In the genomic region with DNA sequence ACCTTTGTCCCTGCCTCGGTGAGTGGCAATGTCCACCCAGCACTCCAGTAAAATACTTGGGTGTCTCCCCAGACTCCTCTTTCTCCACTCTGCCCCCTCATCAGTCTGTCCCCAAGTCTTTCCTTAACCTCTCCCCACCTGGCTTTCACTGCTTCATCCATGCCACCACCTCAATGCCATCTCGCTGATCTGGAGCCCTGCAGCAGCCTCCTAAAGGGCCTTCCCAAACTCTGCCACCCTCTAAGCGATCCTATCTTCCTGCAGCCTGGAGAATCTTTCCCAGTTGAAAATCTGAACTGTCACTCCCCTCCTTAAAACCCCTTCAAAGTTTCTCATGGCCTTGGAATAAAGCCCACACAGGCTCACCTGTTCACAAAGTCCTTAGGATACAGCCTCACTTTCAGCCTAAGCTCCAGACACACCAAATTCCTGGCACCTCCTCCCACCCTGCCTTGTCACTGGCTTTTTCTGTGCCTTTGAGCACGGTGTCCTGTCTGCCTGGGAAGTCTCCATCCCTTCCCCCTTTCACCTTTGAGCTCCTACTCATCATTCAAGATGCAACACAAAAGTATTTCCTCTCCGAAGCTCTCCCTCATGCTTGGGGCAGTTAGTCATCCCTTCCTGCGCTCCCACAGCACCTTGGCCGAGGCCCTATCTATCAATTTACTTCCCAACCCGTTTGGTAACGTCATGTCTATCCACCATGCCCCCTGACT, we compare ENCODE assay signal across 12 cellular contexts. TPM values are rescaled to one million over a fixed set of nuclear protein-coding genes. Genes with fewer than 3 reads are reported as not detected.
DNase-seq lines count a peak whose midpoint lies in the region; ATAC-seq, FAIRE-seq and TF ChIP-seq lines count a peak whose summit lies in the region.
"Had no signal": no experiment of that assay in that cellular context is flagged by ENCODE, and none has a peak within 500 bp of the region (broad histone marks: within the 10 kb centered on the region; RNA-seq: fewer than 3 reads in every experiment).

No MANE protein-coding gene starts in this region.

- intact Hi-C loops in K562 (cut with micrococcal nuclease) = no loop called here

- BruUV-seq in K562 (replicated peaks; lab: Mats Ljungman, UMichigan) = no TSS peak

- POLR2A ChIA-PET in AG04449 (lab: Yijun Ruan, JAX) (interaction anchor here (0.6 to 1.4 kb wide), 3 partner anchors 10 to 14 kb away, joined by 3 to 5 read pairs (median 4); a partner anchor contains a TSS), K562 (lab: Yijun Ruan, JAX) (interaction anchor here (0.7 to 5.2 kb wide), 3 partner anchors 10 to 36 kb away, joined by 3 to 47 read pairs (median 4); a partner anchor contains a TSS)

- TF ChIP-seq EP300 in K562 (IDR thresholded peaks at IDR 0.05; ENCODE audit: low read length) = no peak

- 88% methylated on average over 9 of the region's 9 CpGs for WGBS in K562 (ENCODE audit: insufficient coverage, low coverage, missing lambda C conversion rate)

- DNase-seq in AG04449 (ENCODE audit: low read depth, low spot score) (no peak), HS-5 (ENCODE audit: low read depth) (peak; percentile 76), K562 (ENCODE audit: extremely low read depth in 1 of 4, low spot score in 3 of 4) (no peak), keratinocyte (ENCODE audit: low read depth, low spot score) (peak; percentile 52), cerebellum (ENCODE audit: low spot score) (no peak), LoVo (ENCODE audit: low spot score) (no peak)
- DNase-seq in activated CD4-positive, CD25-positive, alpha-beta regulatory T cell (lab: John Stamatoyannopoulos, UW) = no peak
- DNase-seq in activated CD4-positive, alpha-beta T cell treated with anti-CD3 and anti-CD28 coated beads, Interleukin-2, amount 50 U/mL, for 48 hours = no peak
- DNase-seq: NCI-H1092 treated with DMSO at 0.1 percent for 48 hours had no signal

- H3K4me2 ChIP-seq in K562 (ENCODE audit: insufficient read depth, low read length) = no peak overlapping the region
- peak overlapping the region; percentile 56 for H3K4me2 ChIP-seq in keratinocyte (ENCODE audit: control insufficient read depth, extremely low read depth, insufficient read depth, low read depth, low read length)
- H3K4me2 ChIP-seq: BLaER1 treated with 17β-estradiol and CSF1 and Interleukin-3, amounts not matched to agents 10 nM and 100 nM had no signal

- H2AFZ ChIP-seq in K562 (ENCODE audit: low read depth, low read length) (no peak overlapping the region), keratinocyte (ENCODE audit: control insufficient read depth, low read length) (peak overlapping the region; percentile 34)

- in situ Hi-C loops in K562 (cut with MboI) = no loop called here

- H4K20me1 ChIP-seq in K562 (replicated peaks; ENCODE audit: control insufficient read depth, insufficient read depth, low read length) (no peaks in the 10 kb centered on the region), keratinocyte (ENCODE audit: control insufficient read depth, extremely low read depth, insufficient read depth, low read length) (no peaks in the 10 kb centered on the region)

- H3K4me1 ChIP-seq in K562 (replicated peaks in 1 of 2; ENCODE audit: control insufficient read depth in 2 of 2, insufficient read depth in 2 of 2, low read length in 2 of 2) = peaks cover 28 to 79% of the 10 kb centered on the region in 2 experiments; a peak in 4 of 5 replicates
- H3K4me1 ChIP-seq in keratinocyte (ENCODE audit: control insufficient read depth, extremely low read depth, insufficient read depth, low read length) = peaks cover 19% of the 10 kb centered on the region

- H3K9ac ChIP-seq in K562 (ENCODE audit: insufficient read depth in 1 of 2, low read depth in 2 of 2, low read length in 2 of 2) (peak overlapping the region in 1 of 2 experiments; percentile 98; a peak in 2 of 4 replicates), keratinocyte (ENCODE audit: control insufficient read depth, extremely low read depth, insufficient read depth, low read length) (no peak overlapping the region)
- H3K9ac ChIP-seq: BLaER1 treated with 17β-estradiol and CSF1 and Interleukin-3, amounts not matched to agents 10 nM and 100 nM had no signal

- no peak for FAIRE-seq in K562 (lab: Jason Lieb, UNC)
- FAIRE-seq in keratinocyte (lab: Jason Lieb, UNC) = peak; percentile 99

- H3K9me1 ChIP-seq in K562 (ENCODE audit: control insufficient read depth, insufficient read depth, low read length) = no peaks in the 10 kb centered on the region
- H3K9me1 ChIP-seq in keratinocyte (ENCODE audit: control insufficient read depth, extremely low read depth, insufficient read depth, low read length) = no peaks in the 10 kb centered on the region

- ATAC-seq in K562 = no peak

- H3K36me3 ChIP-seq in K562 (ENCODE audit: control insufficient read depth, insufficient read depth, low read length) (peaks cover 73% of the 10 kb centered on the region), keratinocyte (ENCODE audit: control insufficient read depth in 2 of 2, extremely low read depth in 1 of 2, insufficient read depth in 2 of 2, low read length in 2 of 2) (peaks cover 10 to 11% of the 10 kb centered on the region in 2 experiments)

- no peak for TF ChIP-seq CTCF in AG04449 (IDR thresholded peaks at IDR 0.05; ENCODE audit: insufficient read depth, low read length, missing control alignments)
- no peak for TF ChIP-seq CTCF in K562 (IDR thresholded peaks at IDR 0.05 in 2 of 3, conservative IDR thresholded peaks at IDR 0.05 in 1 of 3; ENCODE audit: insufficient read depth in 2 of 3, low read depth in 1 of 3, low read length in 3 of 3)
- TF ChIP-seq CTCF in keratinocyte (optimal IDR thresholded peaks at IDR 0.05 in 1 of 3, IDR thresholded peaks at IDR 0.05 in 1 of 3, conservative IDR thresholded peaks at IDR 0.05 in 1 of 3; ENCODE audit: extremely low read depth in 1 of 3, insufficient read depth in 2 of 3, low read length in 3 of 3) = no peak

- dilution Hi-C loops in keratinocyte (cut with MboI; ENCODE audit: extremely low pct_ligation_motif_present, low sequenced_read_pairs) = no loop called here

- H3K4me3 ChIP-seq in AG04449 (ENCODE audit: low read depth, low read length) (peak overlapping the region; percentile 76), K562 (no peak overlapping the region), keratinocyte (ENCODE audit: control insufficient read depth in 2 of 3, extremely low read depth in 1 of 3, insufficient read depth in 2 of 3, low read depth in 1 of 3, low read length in 3 of 3) (peak overlapping the region in 1 of 3 experiments; percentile 18)
- H3K4me3 ChIP-seq: BLaER1 treated with 17β-estradiol and CSF1 and Interleukin-3, amounts not matched to agents 10 nM and 100 nM had no signal

- H3K79me2 ChIP-seq in K562 (ENCODE audit: control insufficient read depth, insufficient read depth, low read length) = peaks cover 33% of the 10 kb centered on the region
- no peaks in the 10 kb centered on the region for H3K79me2 ChIP-seq in keratinocyte (ENCODE audit: control insufficient read depth, insufficient read depth, low read length)

- H3K27ac ChIP-seq in K562 (ENCODE audit: extremely low read depth, low read depth, low read length) = no peak overlapping the region
- no peak overlapping the region for H3K27ac ChIP-seq in keratinocyte (ENCODE audit: control insufficient read depth, insufficient read depth, low read length)
- H3K27ac ChIP-seq: BLaER1 treated with 17β-estradiol and CSF1 and Interleukin-3, amounts not matched to agents 10 nM and 100 nM had no signal

- no peak for TF ChIP-seq POLR2A in K562 (conservative IDR thresholded peaks at IDR 0.05)

- no peaks in the 10 kb centered on the region for H3K9me3 ChIP-seq in K562 (replicated peaks; ENCODE audit: control insufficient read depth, insufficient read depth, low read depth, low read length)
- no peaks in the 10 kb centered on the region for H3K9me3 ChIP-seq in keratinocyte (ENCODE audit: control insufficient read depth, low read depth, low read length)

- CTCF ChIA-PET in AG04449 (lab: Yijun Ruan, JAX) (interaction anchor here (1.0 to 2.2 kb wide), 4 partner anchors 10 to 51 kb away, joined by 4 to 8 read pairs (median 6); a partner anchor contains a TSS), K562 (lab: Yijun Ruan, JAX; ENCODE audit: low intra/inter-chr PET ratio) (no interaction called here)

- H3K27me3 ChIP-seq in K562 (ENCODE audit: control insufficient read depth in 2 of 2, insufficient read depth in 2 of 2, low read length in 2 of 2) (no peaks in the 10 kb centered on the region), keratinocyte (ENCODE audit: control insufficient read depth, extremely low read depth, insufficient read depth, low read length) (peaks cover 37% of the 10 kb centered on the region)

- TF ChIP-seq RAD21 in K562 (CRISPR knock-in tag; conservative IDR thresholded peaks at IDR 0.05 in 1 of 2, IDR thresholded peaks at IDR 0.05 in 1 of 2) = no peak

RNA-seq across cellular contexts. Expression of a gene that starts 2.8 kb away (rescaled TPM):
- 56.6 and 102 TPM in 2 replicates for total RNA-seq in K562 (2011; cell fraction: chromatin; rRNA removed; ENCODE audit: low replicate concordance)
- total RNA-seq in K562 (2011; cell fraction: nucleolus; rRNA removed) = 38.3 and 45.0 TPM in 2 replicates
- total RNA-seq in K562 (2011; cell fraction: nucleoplasm; rRNA removed) = 42.1 and 65.4 TPM in 2 replicates
- 4.5 and 5.8 TPM in 2 replicates for total RNA-seq in K562 (2014; rRNA removed)
- 2.0 and 2.6 TPM in 2 replicates for total RNA-seq in K562 (2014; rRNA removed; fragmentation: Illumina TruSeq; extraction: Trizol)
- 2.7 and 4.4 TPM in 2 replicates for total RNA-seq in K562 (2015; rRNA removed; fragmentation: Illumina TruSeq; extraction: Trizol)
- total RNA-seq in K562 (2021) = 21.1 and 25.8 TPM in 2 replicates
- polyA plus RNA-seq in K562 (2011; rRNA removed) = 4.8 and 8.1 TPM in 2 replicates
- polyA plus RNA-seq in K562 (2011; cell fraction: cytosol; rRNA removed) = 4.4 and 6.6 TPM in 2 replicates
- polyA plus RNA-seq in K562 (2011; cell fraction: nucleus; rRNA removed) = 30.5 and 60.6 TPM in 2 replicates
- polyA plus RNA-seq in K562 (2012) = 10.1 and 14.7 TPM in 2 replicates
- polyA plus RNA-seq in K562 (2014; fragmentation: Illumina TruSeq; extraction: Trizol) = 11.8 and 15.2 TPM in 2 replicates
- polyA plus RNA-seq in K562 (2014; fragmentation: Nextera tagmentation; extraction: Ambion mirVana) = under 1 TPM; 0.32 to 0.38 TPM
- 15.8 and 17.7 TPM in 2 replicates for polyA plus RNA-seq in K562 (2014; rRNA removed)
- 2.3 and 3.2 TPM in 2 replicates for polyA minus RNA-seq in K562 (2011; rRNA and poly(A)+ RNA removed)
- polyA minus RNA-seq in K562 (2011; cell fraction: cytosol; rRNA and poly(A)+ RNA removed) = 9.8 and 11.6 TPM in 2 replicates
- 15.8 and 18.0 TPM in 2 replicates for polyA minus RNA-seq in K562 (2011; cell fraction: nucleus; rRNA and poly(A)+ RNA removed)
- polyA plus RNA-seq in keratinocyte = 0.03 to 0.10 TPM (median 0.04 TPM) in 3 replicates
- 0.24 TPM for polyA plus RNA-seq in keratinocyte (2011; ENCODE audit: low read depth)
- polyA plus RNA-seq in keratinocyte (2011; cell fraction: cytosol; rRNA removed) = 0.10 and 0.13 TPM in 2 replicates
- 0.36 and 0.53 TPM in 2 replicates for polyA plus RNA-seq in keratinocyte (2011; cell fraction: nucleus; rRNA removed)
- 0.15 and 1.2 TPM in 2 replicates for polyA plus RNA-seq in keratinocyte (2012; ENCODE audit: low replicate concordance)
- polyA minus RNA-seq in keratinocyte = 0.20 TPM in 1 of 3 replicates, not detected in the others
- not detected for polyA minus RNA-seq in keratinocyte (2011; cell fraction: cytosol; rRNA and poly(A)+ RNA removed)
- 0.32 and 0.39 TPM in 2 replicates for polyA minus RNA-seq in keratinocyte (2011; cell fraction: nucleus; rRNA and poly(A)+ RNA removed)
- 0.82 TPM for total RNA-seq in cerebellum

RNA-seq across cellular contexts. Expression of a gene that starts 10.0 kb away (rescaled TPM):
- total RNA-seq in K562 (2011; cell fraction: chromatin; rRNA removed; ENCODE audit: low replicate concordance) = 87.9 and 145 TPM in 2 replicates
- total RNA-seq in K562 (2011; cell fraction: nucleolus; rRNA removed) = 135 and 143 TPM in 2 replicates
- total RNA-seq in K562 (2011; cell fraction: nucleoplasm; rRNA removed) = 133 and 158 TPM in 2 replicates
- 131 and 139 TPM in 2 replicates for total RNA-seq in K562 (2014; rRNA removed)
- 132 and 148 TPM in 2 replicates for total RNA-seq in K562 (2014; rRNA removed; fragmentation: Illumina TruSeq; extraction: Trizol)
- 123 and 130 TPM in 2 replicates for total RNA-seq in K562 (2015; rRNA removed; fragmentation: Illumina TruSeq; extraction: Trizol)
- 131 TPM in 2 replicates for total RNA-seq in K562 (2021)
- 210 and 280 TPM in 2 replicates for polyA plus RNA-seq in K562 (2011; rRNA removed)
- polyA plus RNA-seq in K562 (2011; cell fraction: cytosol; rRNA removed) = 205 and 306 TPM in 2 replicates
- polyA plus RNA-seq in K562 (2011; cell fraction: nucleus; rRNA removed) = 128 and 165 TPM in 2 replicates
- polyA plus RNA-seq in K562 (2012) = 111 and 130 TPM in 2 replicates
- polyA plus RNA-seq in K562 (2014; fragmentation: Illumina TruSeq; extraction: Trizol) = 203 and 223 TPM in 2 replicates
- polyA plus RNA-seq in K562 (2014; fragmentation: Nextera tagmentation; extraction: Ambion mirVana) = 100 to 1,000 TPM; 292 to 352 TPM
- polyA plus RNA-seq in K562 (2014; rRNA removed) = 178 and 180 TPM in 2 replicates
- 65.7 and 110 TPM in 2 replicates for polyA minus RNA-seq in K562 (2011; rRNA and poly(A)+ RNA removed)
- 31.2 and 49.0 TPM in 2 replicates for polyA minus RNA-seq in K562 (2011; cell fraction: cytosol; rRNA and poly(A)+ RNA removed)
- 47.7 and 60.9 TPM in 2 replicates for polyA minus RNA-seq in K562 (2011; cell fraction: nucleus; rRNA and poly(A)+ RNA removed)
- 122 to 141 TPM (median 133 TPM) in 3 replicates for polyA plus RNA-seq in keratinocyte
- polyA plus RNA-seq in keratinocyte (2011; ENCODE audit: low read depth) = 42.8 TPM
- polyA plus RNA-seq in keratinocyte (2011; cell fraction: cytosol; rRNA removed) = 95.0 and 116 TPM in 2 replicates
- polyA plus RNA-seq in keratinocyte (2011; cell fraction: nucleus; rRNA removed) = 85.7 and 87.1 TPM in 2 replicates
- 66.2 and 101 TPM in 2 replicates for polyA plus RNA-seq in keratinocyte (2012; ENCODE audit: low replicate concordance)
- polyA minus RNA-seq in keratinocyte = 51.6 to 75.6 TPM (median 58.5 TPM) in 3 replicates
- 50.6 TPM for polyA minus RNA-seq in keratinocyte (2011; cell fraction: cytosol; rRNA and poly(A)+ RNA removed)
- polyA minus RNA-seq in keratinocyte (2011; cell fraction: nucleus; rRNA and poly(A)+ RNA removed) = 19.0 and 23.7 TPM in 2 replicates
- 24.5 TPM for total RNA-seq in cerebellum

RNA-seq across cellular contexts. Expression of a gene that starts 15.3 kb away (rescaled TPM):
- 15.4 and 24.3 TPM in 2 replicates for total RNA-seq in K562 (2011; cell fraction: chromatin; rRNA removed; ENCODE audit: low replicate concordance)
- total RNA-seq in K562 (2011; cell fraction: nucleolus; rRNA removed) = 23.4 and 24.0 TPM in 2 replicates
- total RNA-seq in K562 (2011; cell fraction: nucleoplasm; rRNA removed) = 23.2 and 30.9 TPM in 2 replicates
- 49.6 and 67.7 TPM in 2 replicates for total RNA-seq in K562 (2014; rRNA removed)
- 50.0 and 52.5 TPM in 2 replicates for total RNA-seq in K562 (2014; rRNA removed; fragmentation: Illumina TruSeq; extraction: Trizol)
- total RNA-seq in K562 (2015; rRNA removed; fragmentation: Illumina TruSeq; extraction: Trizol) = 60.9 and 65.9 TPM in 2 replicates
- 53.4 and 56.3 TPM in 2 replicates for total RNA-seq in K562 (2021)
- 36.6 and 69.9 TPM in 2 replicates for polyA plus RNA-seq in K562 (2011; rRNA removed)
- polyA plus RNA-seq in K562 (2011; cell fraction: cytosol; rRNA removed) = 53.2 and 109 TPM in 2 replicates
- polyA plus RNA-seq in K562 (2011; cell fraction: nucleus; rRNA removed) = 22.7 and 31.7 TPM in 2 replicates
- 37.9 and 76.7 TPM in 2 replicates for polyA plus RNA-seq in K562 (2012)
- polyA plus RNA-seq in K562 (2014; fragmentation: Illumina TruSeq; extraction: Trizol) = 74.9 and 76.1 TPM in 2 replicates
- polyA plus RNA-seq in K562 (2014; fragmentation: Nextera tagmentation; extraction: Ambion mirVana) = 100 to 1,000 TPM; 113 to 153 TPM
- polyA plus RNA-seq in K562 (2014; rRNA removed) = 61.4 and 74.4 TPM in 2 replicates
- polyA minus RNA-seq in K562 (2011; rRNA and poly(A)+ RNA removed) = 16.6 and 31.2 TPM in 2 replicates
- 5.0 and 19.4 TPM in 2 replicates for polyA minus RNA-seq in K562 (2011; cell fraction: cytosol; rRNA and poly(A)+ RNA removed)
- 9.8 and 16.0 TPM in 2 replicates for polyA minus RNA-seq in K562 (2011; cell fraction: nucleus; rRNA and poly(A)+ RNA removed)
- 83.6 to 97.8 TPM (median 92.4 TPM) in 3 replicates for polyA plus RNA-seq in keratinocyte
- polyA plus RNA-seq in keratinocyte (2011; ENCODE audit: low read depth) = 9.0 TPM
- polyA plus RNA-seq in keratinocyte (2011; cell fraction: cytosol; rRNA removed) = 98.9 and 109 TPM in 2 replicates
- 39.4 and 43.3 TPM in 2 replicates for polyA plus RNA-seq in keratinocyte (2011; cell fraction: nucleus; rRNA removed)
- polyA plus RNA-seq in keratinocyte (2012; ENCODE audit: low replicate concordance) = 55.9 and 93.7 TPM in 2 replicates
- polyA minus RNA-seq in keratinocyte = 36.0 to 54.3 TPM (median 41.2 TPM) in 3 replicates
- 28.0 TPM for polyA minus RNA-seq in keratinocyte (2011; cell fraction: cytosol; rRNA and poly(A)+ RNA removed)
- 9.5 and 9.7 TPM in 2 replicates for polyA minus RNA-seq in keratinocyte (2011; cell fraction: nucleus; rRNA and poly(A)+ RNA removed)
- total RNA-seq in cerebellum = 60.6 TPM

RNA-seq across cellular contexts. Expression of a gene that starts 15.4 kb away (rescaled TPM):
- 0.30 and 0.32 TPM in 2 replicates for total RNA-seq in K562 (2011; cell fraction: chromatin; rRNA removed; ENCODE audit: low replicate concordance)
- total RNA-seq in K562 (2011; cell fraction: nucleolus; rRNA removed) = not detected in 2 replicates
- total RNA-seq in K562 (2011; cell fraction: nucleoplasm; rRNA removed) = not detected in 2 replicates
- 0.20 and 0.54 TPM in 2 replicates for total RNA-seq in K562 (2014; rRNA removed)
- total RNA-seq in K562 (2014; rRNA removed; fragmentation: Illumina TruSeq; extraction: Trizol) = 0.22 and 0.57 TPM in 2 replicates
- 0.23 TPM in 1 of 2 replicates, not detected in the other for total RNA-seq in K562 (2015; rRNA removed; fragmentation: Illumina TruSeq; extraction: Trizol)
- 0.20 TPM in 1 of 2 replicates, not detected in the other for total RNA-seq in K562 (2021)
- 0.22 and 0.59 TPM in 2 replicates for polyA plus RNA-seq in K562 (2011; rRNA removed)
- 0.04 and 0.15 TPM in 2 replicates for polyA plus RNA-seq in K562 (2011; cell fraction: cytosol; rRNA removed)
- not detected in 2 replicates for polyA plus RNA-seq in K562 (2011; cell fraction: nucleus; rRNA removed)
- polyA plus RNA-seq in K562 (2012) = 0.70 and 1.0 TPM in 2 replicates
- polyA plus RNA-seq in K562 (2014; fragmentation: Illumina TruSeq; extraction: Trizol) = 0.27 and 0.48 TPM in 2 replicates
- polyA plus RNA-seq in K562 (2014; fragmentation: Nextera tagmentation; extraction: Ambion mirVana) = under 1 TPM; 0.74 to 0.86 TPM
- polyA plus RNA-seq in K562 (2014; rRNA removed) = 0.07 and 0.12 TPM in 2 replicates
- polyA minus RNA-seq in K562 (2011; rRNA and poly(A)+ RNA removed) = 0.32 TPM in 1 of 2 replicates, not detected in the other
- polyA minus RNA-seq in K562 (2011; cell fraction: cytosol; rRNA and poly(A)+ RNA removed) = not detected in 2 replicates
- polyA minus RNA-seq in K562 (2011; cell fraction: nucleus; rRNA and poly(A)+ RNA removed) = not detected in 2 replicates
- not detected in 3 replicates for polyA plus RNA-seq in keratinocyte
- not detected for polyA plus RNA-seq in keratinocyte (2011; ENCODE audit: low read depth)
- polyA plus RNA-seq in keratinocyte (2011; cell fraction: cytosol; rRNA removed) = not detected in 2 replicates
- polyA plus RNA-seq in keratinocyte (2011; cell fraction: nucleus; rRNA removed) = not detected in 2 replicates
- 0.26 and 1.3 TPM in 2 replicates for polyA plus RNA-seq in keratinocyte (2012; ENCODE audit: low replicate concordance)
- polyA minus RNA-seq in keratinocyte = not detected in 3 replicates
- polyA minus RNA-seq in keratinocyte (2011; cell fraction: cytosol; rRNA and poly(A)+ RNA removed) = not detected
- polyA minus RNA-seq in keratinocyte (2011; cell fraction: nucleus; rRNA and poly(A)+ RNA removed) = not detected in 2 replicates
- total RNA-seq in cerebellum = 0.54 TPM
- total RNA-seq: activated CD8-positive, alpha-beta memory T cell treated with anti-CD3 and anti-CD28 coated beads for 36 hours; T-helper 1 cell treated with Interleukin-12 subunit alpha and Interleukin-12 subunit beta and Interleukin-4 antibody, amounts not matched to agents 30 ng/mL and 1 ng/mL, for 36 hours had no signal

RNA-seq across cellular contexts. Expression of a gene that starts 22.2 kb away (rescaled TPM):
- not detected in 2 replicates for total RNA-seq in K562 (2011; cell fraction: chromatin; rRNA removed; ENCODE audit: low replicate concordance)
- total RNA-seq in K562 (2011; cell fraction: nucleolus; rRNA removed) = not detected in 2 replicates
- not detected in 2 replicates for total RNA-seq in K562 (2011; cell fraction: nucleoplasm; rRNA removed)
- total RNA-seq in K562 (2014; rRNA removed) = not detected in 2 replicates
- total RNA-seq in K562 (2014; rRNA removed; fragmentation: Illumina TruSeq; extraction: Trizol) = not detected in 2 replicates
- not detected in 2 replicates for total RNA-seq in K562 (2015; rRNA removed; fragmentation: Illumina TruSeq; extraction: Trizol)
- total RNA-seq in K562 (2021) = not detected in 2 replicates
- polyA plus RNA-seq in K562 (2011; rRNA removed) = not detected in 2 replicates
- polyA plus RNA-seq in K562 (2011; cell fraction: cytosol; rRNA removed) = not detected in 2 replicates
- not detected in 2 replicates for polyA plus RNA-seq in K562 (2011; cell fraction: nucleus; rRNA removed)
- polyA plus RNA-seq in K562 (2012) = not detected in 2 replicates
- polyA plus RNA-seq in K562 (2014; fragmentation: Illumina TruSeq; extraction: Trizol) = not detected in 2 replicates
- polyA plus RNA-seq in K562 (2014; fragmentation: Nextera tagmentation; extraction: Ambion mirVana) = not detected
- not detected in 2 replicates for polyA plus RNA-seq in K562 (2014; rRNA removed)
- polyA minus RNA-seq in K562 (2011; rRNA and poly(A)+ RNA removed) = not detected in 2 replicates
- not detected in 2 replicates for polyA minus RNA-seq in K562 (2011; cell fraction: cytosol; rRNA and poly(A)+ RNA removed)
- polyA minus RNA-seq in K562 (2011; cell fraction: nucleus; rRNA and poly(A)+ RNA removed) = not detected in 2 replicates
- 0.19 TPM in 1 of 3 replicates, not detected in the others for polyA plus RNA-seq in keratinocyte
- not detected for polyA plus RNA-seq in keratinocyte (2011; ENCODE audit: low read depth)
- polyA plus RNA-seq in keratinocyte (2011; cell fraction: cytosol; rRNA removed) = not detected in 2 replicates
- not detected in 2 replicates for polyA plus RNA-seq in keratinocyte (2011; cell fraction: nucleus; rRNA removed)
- polyA plus RNA-seq in keratinocyte (2012; ENCODE audit: low replicate concordance) = not detected in 2 replicates
- not detected in 3 replicates for polyA minus RNA-seq in keratinocyte
- not detected for polyA minus RNA-seq in keratinocyte (2011; cell fraction: cytosol; rRNA and poly(A)+ RNA removed)
- polyA minus RNA-seq in keratinocyte (2011; cell fraction: nucleus; rRNA and poly(A)+ RNA removed) = not detected in 2 replicates
- total RNA-seq in cerebellum = 8.7 TPM
- total RNA-seq: activated CD8-positive, alpha-beta memory T cell treated with anti-CD3 and anti-CD28 coated beads for 36 hours; T-helper 1 cell treated with Interleukin-12 subunit alpha and Interleukin-12 subunit beta and Interleukin-4 antibody, amounts not matched to agents 30 ng/mL and 1 ng/mL, for 36 hours had no signal

Comparison
In these comparisons a context has a peak if more than half of its experiments do, and no peak if none do; other contexts are left out.
1. DNase-seq: peak in HS-5 (single experiment) and keratinocyte (single experiment); none in AG04449 (single experiment), K562 (0 of 4), cerebellum (single experiment), LoVo (single experiment), activated CD4-positive, CD25-positive, alpha-beta regulatory T cell (0 of 4) and activated CD4-positive, alpha-beta T cell treated with anti-CD3 and anti-CD28 coated beads, Interleukin-2, amount 50 U/mL, for 48 hours (0 of 2).